1 cellular context compared by ENCODE assay signal in the genomic region with DNA sequence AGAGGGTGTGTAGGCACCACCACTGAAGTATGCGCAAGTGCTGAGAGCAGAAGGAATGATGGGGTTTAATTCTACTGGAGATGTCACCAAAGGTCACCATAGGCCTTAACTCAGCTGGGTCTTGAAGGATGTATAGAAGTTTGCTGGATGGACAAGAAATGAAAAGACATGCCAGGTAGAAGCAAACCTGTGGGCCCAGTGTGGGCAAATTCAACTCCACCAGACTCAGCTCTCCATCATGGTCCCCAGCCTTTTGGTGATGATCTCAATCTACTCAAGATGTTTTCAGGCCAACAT.
TF ChIP-seq lines count a peak whose summit lies in the region.

No MANE protein-coding gene starts in this region.

TF ChIP-seq in H1, 55 proteins besides CTCF, POLR2A, EP300 and RAD21:
- no peak for TF ChIP-seq KDM5A (IDR thresholded peaks at IDR 0.05; ENCODE audit: low read length)
- TF ChIP-seq ASH2L (IDR thresholded peaks at IDR 0.05; ENCODE audit: low read length): no peak
- no peak for TF ChIP-seq CTBP2 (IDR thresholded peaks at IDR 0.05; ENCODE audit: borderline replicate concordance, insufficient read depth, insufficient read length, low read length)
- TF ChIP-seq, protein P1, sequence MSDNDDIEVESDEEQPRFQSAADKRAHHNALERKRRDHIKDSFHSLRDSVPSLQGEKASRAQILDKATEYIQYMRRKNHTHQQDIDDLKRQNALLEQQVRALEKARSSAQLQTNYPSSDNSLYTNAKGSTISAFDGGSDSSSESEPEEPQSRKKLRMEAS (IDR thresholded peaks at IDR 0.05): no peak
- TF ChIP-seq EZH2 (IDR thresholded peaks at IDR 0.05; ENCODE audit: low read depth, low read length, severe bottlenecking): no peak
- TF ChIP-seq SIX5 (IDR thresholded peaks at IDR 0.05; ENCODE audit: low read depth, low read length): no peak
- TF ChIP-seq SIN3A (conservative IDR thresholded peaks at IDR 0.05 in 1 of 2, IDR thresholded peaks at IDR 0.05 in 1 of 2; ENCODE audit: low read depth in 1 of 2, low read length in 2 of 2): no peak
- TF ChIP-seq, protein P2, sequence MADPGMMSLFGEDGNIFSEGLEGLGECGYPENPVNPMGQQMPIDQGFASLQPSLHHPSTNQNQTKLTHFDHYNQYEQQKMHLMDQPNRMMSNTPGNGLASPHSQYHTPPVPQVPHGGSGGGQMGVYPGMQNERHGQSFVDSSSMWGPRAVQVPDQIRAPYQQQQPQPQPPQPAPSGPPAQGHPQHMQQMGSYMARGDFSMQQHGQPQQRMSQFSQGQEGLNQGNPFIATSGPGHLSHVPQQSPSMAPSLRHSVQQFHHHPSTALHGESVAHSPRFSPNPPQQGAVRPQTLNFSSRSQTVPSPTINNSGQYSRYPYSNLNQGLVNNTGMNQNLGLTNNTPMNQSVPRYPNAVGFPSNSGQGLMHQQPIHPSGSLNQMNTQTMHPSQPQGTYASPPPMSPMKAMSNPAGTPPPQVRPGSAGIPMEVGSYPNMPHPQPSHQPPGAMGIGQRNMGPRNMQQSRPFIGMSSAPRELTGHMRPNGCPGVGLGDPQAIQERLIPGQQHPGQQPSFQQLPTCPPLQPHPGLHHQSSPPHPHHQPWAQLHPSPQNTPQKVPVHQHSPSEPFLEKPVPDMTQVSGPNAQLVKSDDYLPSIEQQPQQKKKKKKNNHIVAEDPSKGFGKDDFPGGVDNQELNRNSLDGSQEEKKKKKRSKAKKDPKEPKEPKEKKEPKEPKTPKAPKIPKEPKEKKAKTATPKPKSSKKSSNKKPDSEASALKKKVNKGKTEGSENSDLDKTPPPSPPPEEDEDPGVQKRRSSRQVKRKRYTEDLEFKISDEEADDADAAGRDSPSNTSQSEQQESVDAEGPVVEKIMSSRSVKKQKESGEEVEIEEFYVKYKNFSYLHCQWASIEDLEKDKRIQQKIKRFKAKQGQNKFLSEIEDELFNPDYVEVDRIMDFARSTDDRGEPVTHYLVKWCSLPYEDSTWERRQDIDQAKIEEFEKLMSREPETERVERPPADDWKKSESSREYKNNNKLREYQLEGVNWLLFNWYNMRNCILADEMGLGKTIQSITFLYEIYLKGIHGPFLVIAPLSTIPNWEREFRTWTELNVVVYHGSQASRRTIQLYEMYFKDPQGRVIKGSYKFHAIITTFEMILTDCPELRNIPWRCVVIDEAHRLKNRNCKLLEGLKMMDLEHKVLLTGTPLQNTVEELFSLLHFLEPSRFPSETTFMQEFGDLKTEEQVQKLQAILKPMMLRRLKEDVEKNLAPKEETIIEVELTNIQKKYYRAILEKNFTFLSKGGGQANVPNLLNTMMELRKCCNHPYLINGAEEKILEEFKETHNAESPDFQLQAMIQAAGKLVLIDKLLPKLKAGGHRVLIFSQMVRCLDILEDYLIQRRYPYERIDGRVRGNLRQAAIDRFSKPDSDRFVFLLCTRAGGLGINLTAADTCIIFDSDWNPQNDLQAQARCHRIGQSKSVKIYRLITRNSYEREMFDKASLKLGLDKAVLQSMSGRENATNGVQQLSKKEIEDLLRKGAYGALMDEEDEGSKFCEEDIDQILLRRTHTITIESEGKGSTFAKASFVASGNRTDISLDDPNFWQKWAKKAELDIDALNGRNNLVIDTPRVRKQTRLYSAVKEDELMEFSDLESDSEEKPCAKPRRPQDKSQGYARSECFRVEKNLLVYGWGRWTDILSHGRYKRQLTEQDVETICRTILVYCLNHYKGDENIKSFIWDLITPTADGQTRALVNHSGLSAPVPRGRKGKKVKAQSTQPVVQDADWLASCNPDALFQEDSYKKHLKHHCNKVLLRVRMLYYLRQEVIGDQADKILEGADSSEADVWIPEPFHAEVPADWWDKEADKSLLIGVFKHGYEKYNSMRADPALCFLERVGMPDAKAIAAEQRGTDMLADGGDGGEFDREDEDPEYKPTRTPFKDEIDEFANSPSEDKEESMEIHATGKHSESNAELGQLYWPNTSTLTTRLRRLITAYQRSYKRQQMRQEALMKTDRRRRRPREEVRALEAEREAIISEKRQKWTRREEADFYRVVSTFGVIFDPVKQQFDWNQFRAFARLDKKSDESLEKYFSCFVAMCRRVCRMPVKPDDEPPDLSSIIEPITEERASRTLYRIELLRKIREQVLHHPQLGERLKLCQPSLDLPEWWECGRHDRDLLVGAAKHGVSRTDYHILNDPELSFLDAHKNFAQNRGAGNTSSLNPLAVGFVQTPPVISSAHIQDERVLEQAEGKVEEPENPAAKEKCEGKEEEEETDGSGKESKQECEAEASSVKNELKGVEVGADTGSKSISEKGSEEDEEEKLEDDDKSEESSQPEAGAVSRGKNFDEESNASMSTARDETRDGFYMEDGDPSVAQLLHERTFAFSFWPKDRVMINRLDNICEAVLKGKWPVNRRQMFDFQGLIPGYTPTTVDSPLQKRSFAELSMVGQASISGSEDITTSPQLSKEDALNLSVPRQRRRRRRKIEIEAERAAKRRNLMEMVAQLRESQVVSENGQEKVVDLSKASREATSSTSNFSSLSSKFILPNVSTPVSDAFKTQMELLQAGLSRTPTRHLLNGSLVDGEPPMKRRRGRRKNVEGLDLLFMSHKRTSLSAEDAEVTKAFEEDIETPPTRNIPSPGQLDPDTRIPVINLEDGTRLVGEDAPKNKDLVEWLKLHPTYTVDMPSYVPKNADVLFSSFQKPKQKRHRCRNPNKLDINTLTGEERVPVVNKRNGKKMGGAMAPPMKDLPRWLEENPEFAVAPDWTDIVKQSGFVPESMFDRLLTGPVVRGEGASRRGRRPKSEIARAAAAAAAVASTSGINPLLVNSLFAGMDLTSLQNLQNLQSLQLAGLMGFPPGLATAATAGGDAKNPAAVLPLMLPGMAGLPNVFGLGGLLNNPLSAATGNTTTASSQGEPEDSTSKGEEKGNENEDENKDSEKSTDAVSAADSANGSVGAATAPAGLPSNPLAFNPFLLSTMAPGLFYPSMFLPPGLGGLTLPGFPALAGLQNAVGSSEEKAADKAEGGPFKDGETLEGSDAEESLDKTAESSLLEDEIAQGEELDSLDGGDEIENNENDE (IDR thresholded peaks at IDR 0.05; ENCODE audit: insufficient replicate concordance, low read length): no peak
- TF ChIP-seq KDM1A (IDR thresholded peaks at IDR 0.05; ENCODE audit: borderline replicate concordance, low read length): no peak
- no peak for TF ChIP-seq NRF1 (IDR thresholded peaks at IDR 0.05; ENCODE audit: low read depth, low read length)
- TF ChIP-seq SAP30 (IDR thresholded peaks at IDR 0.05; ENCODE audit: insufficient read depth, insufficient replicate concordance, low read length): no peak
- no peak for TF ChIP-seq CHD2 (IDR thresholded peaks at IDR 0.05; ENCODE audit: low read length)
- no peak for TF ChIP-seq SP4 (IDR thresholded peaks at IDR 0.05; ENCODE audit: low read length)
- TF ChIP-seq, protein P3, sequence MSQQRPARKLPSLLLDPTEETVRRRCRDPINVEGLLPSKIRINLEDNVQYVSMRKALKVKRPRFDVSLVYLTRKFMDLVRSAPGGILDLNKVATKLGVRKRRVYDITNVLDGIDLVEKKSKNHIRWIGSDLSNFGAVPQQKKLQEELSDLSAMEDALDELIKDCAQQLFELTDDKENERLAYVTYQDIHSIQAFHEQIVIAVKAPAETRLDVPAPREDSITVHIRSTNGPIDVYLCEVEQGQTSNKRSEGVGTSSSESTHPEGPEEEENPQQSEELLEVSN (IDR thresholded peaks at IDR 0.05): no peak
- TF ChIP-seq RFX5 (IDR thresholded peaks at IDR 0.05; ENCODE audit: borderline replicate concordance, low read depth, low read length): no peak
- no peak for TF ChIP-seq TAF1 (IDR thresholded peaks at IDR 0.05; ENCODE audit: low read depth, low read length)
- TF ChIP-seq SUZ12 (IDR thresholded peaks at IDR 0.05; ENCODE audit: low read length): no peak
- no peak for TF ChIP-seq RNF2 (IDR thresholded peaks at IDR 0.05; ENCODE audit: borderline replicate concordance, low read depth, low read length, missing control alignments, poor library complexity, severe bottlenecking)
- no peak for TF ChIP-seq RXRA (IDR thresholded peaks at IDR 0.05; ENCODE audit: insufficient read depth, low read depth, low read length)
- no peak for TF ChIP-seq CHD1 (IDR thresholded peaks at IDR 0.05; ENCODE audit: low read depth, low read length)
TF ChIP-seq in H1: peak in this region for 0.
